In the genomic region with DNA sequence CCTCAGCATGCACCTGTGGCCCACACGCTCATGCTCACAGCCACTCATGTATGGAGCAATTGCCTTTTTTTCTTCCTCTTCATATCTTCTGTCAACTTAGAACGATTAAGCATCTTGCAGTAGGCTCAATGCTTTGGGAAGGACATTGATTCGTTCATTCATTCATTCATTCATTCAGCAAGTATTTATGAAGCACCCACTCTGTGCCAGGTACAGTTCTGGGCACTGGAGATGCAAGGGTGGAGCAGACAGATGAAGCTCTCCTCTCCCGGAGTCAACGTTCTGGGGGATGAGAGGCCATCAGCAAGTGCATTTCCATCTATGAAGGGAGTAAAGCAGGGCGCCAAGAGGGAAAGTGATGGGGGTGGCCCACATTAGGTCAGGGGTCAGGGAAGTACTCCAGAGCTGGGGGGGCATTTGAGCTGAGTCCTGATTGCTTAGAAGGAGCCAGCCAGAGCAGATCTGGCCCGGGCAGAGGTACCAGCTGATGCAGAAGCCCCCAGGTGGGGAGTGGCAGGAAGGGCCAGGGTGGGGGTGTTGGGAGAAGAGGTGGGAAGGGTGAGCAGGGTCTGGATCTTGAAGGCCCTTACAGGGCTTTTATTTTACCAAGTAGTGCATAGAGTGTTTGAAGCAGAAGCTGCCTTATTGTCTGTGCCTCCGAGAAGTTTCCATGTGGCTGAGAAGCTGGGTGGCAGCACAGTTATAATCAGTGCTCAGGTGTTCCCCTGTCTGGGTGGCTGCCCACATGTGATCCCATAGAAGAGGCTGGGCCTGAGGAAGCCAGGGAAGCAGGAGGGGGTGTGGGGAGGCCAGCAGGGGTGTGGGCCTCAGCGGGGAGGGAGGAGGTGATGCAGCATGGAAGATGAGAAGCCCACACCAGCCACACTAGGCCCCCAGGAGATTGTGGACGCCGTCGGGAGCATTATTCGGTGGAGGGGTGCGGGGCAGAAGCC, we compare ENCODE assay signal across 1 cellular context.
TF ChIP-seq lines count a peak whose summit lies in the region.

No MANE protein-coding gene starts in this region.

TF ChIP-seq in H1, 55 proteins besides CTCF, POLR2A, EP300 and RAD21:
- no peak for TF ChIP-seq CHD2 (IDR thresholded peaks at IDR 0.05; ENCODE audit: low read length)
- no peak for TF ChIP-seq YY1 (IDR thresholded peaks at IDR 0.05; ENCODE audit: low read depth, low read length)
- TF ChIP-seq SP1 (IDR thresholded peaks at IDR 0.05; ENCODE audit: low read depth, low read length), result no peak
- no peak for TF ChIP-seq SIX5 (IDR thresholded peaks at IDR 0.05; ENCODE audit: low read depth, low read length)
- no peak for TF ChIP-seq SP2 (IDR thresholded peaks at IDR 0.05; ENCODE audit: low read length)
- TF ChIP-seq BRCA1 (IDR thresholded peaks at IDR 0.05; ENCODE audit: low read depth, low read length), result no peak
- TF ChIP-seq ATF2 (IDR thresholded peaks at IDR 0.05; ENCODE audit: low read length), result no peak
- TF ChIP-seq MAX (IDR thresholded peaks at IDR 0.05), result no peak
- no peak for TF ChIP-seq KDM1A (IDR thresholded peaks at IDR 0.05; ENCODE audit: borderline replicate concordance, low read length)
- TF ChIP-seq SUZ12 (IDR thresholded peaks at IDR 0.05; ENCODE audit: low read length), result no peak
- TF ChIP-seq, protein P1, sequence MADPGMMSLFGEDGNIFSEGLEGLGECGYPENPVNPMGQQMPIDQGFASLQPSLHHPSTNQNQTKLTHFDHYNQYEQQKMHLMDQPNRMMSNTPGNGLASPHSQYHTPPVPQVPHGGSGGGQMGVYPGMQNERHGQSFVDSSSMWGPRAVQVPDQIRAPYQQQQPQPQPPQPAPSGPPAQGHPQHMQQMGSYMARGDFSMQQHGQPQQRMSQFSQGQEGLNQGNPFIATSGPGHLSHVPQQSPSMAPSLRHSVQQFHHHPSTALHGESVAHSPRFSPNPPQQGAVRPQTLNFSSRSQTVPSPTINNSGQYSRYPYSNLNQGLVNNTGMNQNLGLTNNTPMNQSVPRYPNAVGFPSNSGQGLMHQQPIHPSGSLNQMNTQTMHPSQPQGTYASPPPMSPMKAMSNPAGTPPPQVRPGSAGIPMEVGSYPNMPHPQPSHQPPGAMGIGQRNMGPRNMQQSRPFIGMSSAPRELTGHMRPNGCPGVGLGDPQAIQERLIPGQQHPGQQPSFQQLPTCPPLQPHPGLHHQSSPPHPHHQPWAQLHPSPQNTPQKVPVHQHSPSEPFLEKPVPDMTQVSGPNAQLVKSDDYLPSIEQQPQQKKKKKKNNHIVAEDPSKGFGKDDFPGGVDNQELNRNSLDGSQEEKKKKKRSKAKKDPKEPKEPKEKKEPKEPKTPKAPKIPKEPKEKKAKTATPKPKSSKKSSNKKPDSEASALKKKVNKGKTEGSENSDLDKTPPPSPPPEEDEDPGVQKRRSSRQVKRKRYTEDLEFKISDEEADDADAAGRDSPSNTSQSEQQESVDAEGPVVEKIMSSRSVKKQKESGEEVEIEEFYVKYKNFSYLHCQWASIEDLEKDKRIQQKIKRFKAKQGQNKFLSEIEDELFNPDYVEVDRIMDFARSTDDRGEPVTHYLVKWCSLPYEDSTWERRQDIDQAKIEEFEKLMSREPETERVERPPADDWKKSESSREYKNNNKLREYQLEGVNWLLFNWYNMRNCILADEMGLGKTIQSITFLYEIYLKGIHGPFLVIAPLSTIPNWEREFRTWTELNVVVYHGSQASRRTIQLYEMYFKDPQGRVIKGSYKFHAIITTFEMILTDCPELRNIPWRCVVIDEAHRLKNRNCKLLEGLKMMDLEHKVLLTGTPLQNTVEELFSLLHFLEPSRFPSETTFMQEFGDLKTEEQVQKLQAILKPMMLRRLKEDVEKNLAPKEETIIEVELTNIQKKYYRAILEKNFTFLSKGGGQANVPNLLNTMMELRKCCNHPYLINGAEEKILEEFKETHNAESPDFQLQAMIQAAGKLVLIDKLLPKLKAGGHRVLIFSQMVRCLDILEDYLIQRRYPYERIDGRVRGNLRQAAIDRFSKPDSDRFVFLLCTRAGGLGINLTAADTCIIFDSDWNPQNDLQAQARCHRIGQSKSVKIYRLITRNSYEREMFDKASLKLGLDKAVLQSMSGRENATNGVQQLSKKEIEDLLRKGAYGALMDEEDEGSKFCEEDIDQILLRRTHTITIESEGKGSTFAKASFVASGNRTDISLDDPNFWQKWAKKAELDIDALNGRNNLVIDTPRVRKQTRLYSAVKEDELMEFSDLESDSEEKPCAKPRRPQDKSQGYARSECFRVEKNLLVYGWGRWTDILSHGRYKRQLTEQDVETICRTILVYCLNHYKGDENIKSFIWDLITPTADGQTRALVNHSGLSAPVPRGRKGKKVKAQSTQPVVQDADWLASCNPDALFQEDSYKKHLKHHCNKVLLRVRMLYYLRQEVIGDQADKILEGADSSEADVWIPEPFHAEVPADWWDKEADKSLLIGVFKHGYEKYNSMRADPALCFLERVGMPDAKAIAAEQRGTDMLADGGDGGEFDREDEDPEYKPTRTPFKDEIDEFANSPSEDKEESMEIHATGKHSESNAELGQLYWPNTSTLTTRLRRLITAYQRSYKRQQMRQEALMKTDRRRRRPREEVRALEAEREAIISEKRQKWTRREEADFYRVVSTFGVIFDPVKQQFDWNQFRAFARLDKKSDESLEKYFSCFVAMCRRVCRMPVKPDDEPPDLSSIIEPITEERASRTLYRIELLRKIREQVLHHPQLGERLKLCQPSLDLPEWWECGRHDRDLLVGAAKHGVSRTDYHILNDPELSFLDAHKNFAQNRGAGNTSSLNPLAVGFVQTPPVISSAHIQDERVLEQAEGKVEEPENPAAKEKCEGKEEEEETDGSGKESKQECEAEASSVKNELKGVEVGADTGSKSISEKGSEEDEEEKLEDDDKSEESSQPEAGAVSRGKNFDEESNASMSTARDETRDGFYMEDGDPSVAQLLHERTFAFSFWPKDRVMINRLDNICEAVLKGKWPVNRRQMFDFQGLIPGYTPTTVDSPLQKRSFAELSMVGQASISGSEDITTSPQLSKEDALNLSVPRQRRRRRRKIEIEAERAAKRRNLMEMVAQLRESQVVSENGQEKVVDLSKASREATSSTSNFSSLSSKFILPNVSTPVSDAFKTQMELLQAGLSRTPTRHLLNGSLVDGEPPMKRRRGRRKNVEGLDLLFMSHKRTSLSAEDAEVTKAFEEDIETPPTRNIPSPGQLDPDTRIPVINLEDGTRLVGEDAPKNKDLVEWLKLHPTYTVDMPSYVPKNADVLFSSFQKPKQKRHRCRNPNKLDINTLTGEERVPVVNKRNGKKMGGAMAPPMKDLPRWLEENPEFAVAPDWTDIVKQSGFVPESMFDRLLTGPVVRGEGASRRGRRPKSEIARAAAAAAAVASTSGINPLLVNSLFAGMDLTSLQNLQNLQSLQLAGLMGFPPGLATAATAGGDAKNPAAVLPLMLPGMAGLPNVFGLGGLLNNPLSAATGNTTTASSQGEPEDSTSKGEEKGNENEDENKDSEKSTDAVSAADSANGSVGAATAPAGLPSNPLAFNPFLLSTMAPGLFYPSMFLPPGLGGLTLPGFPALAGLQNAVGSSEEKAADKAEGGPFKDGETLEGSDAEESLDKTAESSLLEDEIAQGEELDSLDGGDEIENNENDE (IDR thresholded peaks at IDR 0.05; ENCODE audit: insufficient replicate concordance, low read length), result no peak
- no peak for TF ChIP-seq CREB1 (IDR thresholded peaks at IDR 0.05)
- no peak for TF ChIP-seq KDM4A (IDR thresholded peaks at IDR 0.05; ENCODE audit: low read depth, low read length, severe bottlenecking)
- TF ChIP-seq, protein P2, sequence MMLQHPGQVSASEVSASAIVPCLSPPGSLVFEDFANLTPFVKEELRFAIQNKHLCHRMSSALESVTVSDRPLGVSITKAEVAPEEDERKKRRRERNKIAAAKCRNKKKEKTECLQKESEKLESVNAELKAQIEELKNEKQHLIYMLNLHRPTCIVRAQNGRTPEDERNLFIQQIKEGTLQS (IDR thresholded peaks at IDR 0.05; ENCODE audit: insufficient read depth, low read depth, low read length), result no peak
- TF ChIP-seq, protein P3, sequence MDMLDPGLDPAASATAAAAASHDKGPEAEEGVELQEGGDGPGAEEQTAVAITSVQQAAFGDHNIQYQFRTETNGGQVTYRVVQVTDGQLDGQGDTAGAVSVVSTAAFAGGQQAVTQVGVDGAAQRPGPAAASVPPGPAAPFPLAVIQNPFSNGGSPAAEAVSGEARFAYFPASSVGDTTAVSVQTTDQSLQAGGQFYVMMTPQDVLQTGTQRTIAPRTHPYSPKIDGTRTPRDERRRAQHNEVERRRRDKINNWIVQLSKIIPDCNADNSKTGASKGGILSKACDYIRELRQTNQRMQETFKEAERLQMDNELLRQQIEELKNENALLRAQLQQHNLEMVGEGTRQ (IDR thresholded peaks at IDR 0.05; ENCODE audit: low read length), result no peak
